22 cellular contexts compared by ENCODE assay signal in genomic region chr20:60202046-60202445, GRCh38.
DNase-seq lines count a peak whose midpoint lies in the region; ATAC-seq, FAIRE-seq and TF ChIP-seq lines count a peak whose summit lies in the region.
"Had no signal": no experiment of that assay in that cellular context is flagged by ENCODE, and none has a peak within 500 bp of the region (broad histone marks: within the 10 kb centered on the region; RNA-seq: fewer than 3 reads in every experiment).

No MANE protein-coding gene starts in this region.

- H3K27ac ChIP-seq in right atrium auricular region: no peak overlapping the region
- no peak overlapping the region for H3K27ac ChIP-seq in right cardiac atrium (ENCODE audit: low read length)

- no peaks in the 10 kb centered on the region for H3K27me3 ChIP-seq in right atrium auricular region
- no peaks in the 10 kb centered on the region for H3K27me3 ChIP-seq in bronchial epithelial cell (ENCODE audit: control insufficient read depth, insufficient read depth, low read length)
- no peaks in the 10 kb centered on the region for H3K27me3 ChIP-seq in right cardiac atrium (ENCODE audit: control insufficient read depth, insufficient read depth)

- intact Hi-C loops in Right ventricle myocardium inferior (cut with DNase I) (loop anchor here (10.0 kb wide), 1 partner anchor 257 kb away; the partner anchor contains the start of genes FAM217B and PPP1R3D), right cardiac atrium (cut with DNase I) (loop anchor here in 1 of 4 donors (10.0 kb wide), 1 partner anchor 147 kb away; no protein-coding TSS in a partner anchor)

- H3K4me1 ChIP-seq in right atrium auricular region: no peaks in the 10 kb centered on the region
- H3K4me1 ChIP-seq in right cardiac atrium (ENCODE audit: control insufficient read depth, insufficient read depth, low read length): no peaks in the 10 kb centered on the region

- H3K36me3 ChIP-seq in right atrium auricular region (no peaks in the 10 kb centered on the region), bronchial epithelial cell (ENCODE audit: control insufficient read depth, insufficient read depth, low read length) (no peaks in the 10 kb centered on the region)

- H3K9me3 ChIP-seq in right atrium auricular region: peaks cover 0 to 12% of the 10 kb centered on the region in 2 donors
- no peaks in the 10 kb centered on the region for H3K9me3 ChIP-seq in right cardiac atrium (ENCODE audit: control insufficient read depth, low read length)

- H3K4me3 ChIP-seq in right atrium auricular region (no peak overlapping the region), bronchial epithelial cell (ENCODE audit: low read depth, low read length) (no peak overlapping the region), right cardiac atrium (ENCODE audit: low read length) (no peak overlapping the region)
- H3K4me3 ChIP-seq: GM23338 had no signal

- in situ Hi-C loops in GM13976 (cut with MboI; ENCODE audit: low sequenced_read_pairs, unreplicated experiment): no loop called here

- no peak for FAIRE-seq in bronchial epithelial cell (lab: Jason Lieb, UNC)
- FAIRE-seq: GM19239, HepG2, RCC 7860 had no signal

- no peak for TF ChIP-seq CTCF in right atrium auricular region (IDR thresholded peaks at IDR 0.05)
- TF ChIP-seq CTCF in bronchial epithelial cell (IDR thresholded peaks at IDR 0.05; ENCODE audit: insufficient read depth, low read length, severe bottlenecking): no peak
- no peak for TF ChIP-seq CTCF in GM13976 (IDR thresholded peaks at IDR 0.05; ENCODE audit: borderline replicate concordance, control extremely low read depth, extremely low read depth, insufficient read depth, missing control alignments)

- WGBS in right cardiac atrium: 47% methylated on average over 5 of the region's 5 CpGs

- ATAC-seq in Right ventricle myocardium inferior (peak; percentile 90), right cardiac atrium (peak; percentile 40 to 83)
- ATAC-seq: GM23338, HepG2 had no signal

- DNase-seq in Right ventricle myocardium inferior (ENCODE audit: missing footprints) (no peak), right atrium auricular region (ENCODE audit: low spot score) (no peak), bronchial epithelial cell (ENCODE audit: low read depth) (peak; percentile 17), right cardiac atrium (no peak), DMS153 treated with DMSO at 0.1 percent for 48 hours (lab: John Stamatoyannopoulos, UW; ENCODE audit: unreplicated experiment) (no peak), SIG-M5 (lab: John Stamatoyannopoulos, UW) (no peak), GM13976 (ENCODE audit: low spot score) (no peak), NCI-H2029 (lab: John Stamatoyannopoulos, UW) (no peak)
- DNase-seq: 8988T; DMS 273 treated with DMSO at 0.1 percent for 48 hours; GF-D8; KBM-7; MV-4-11; NCI-H1694 treated with DMSO at 0.1 percent for 48 hours; NCI-H2107; NCI-H510A; NCI-H748 treated with DMSO at 0.1 percent for 48 hours; NK-92 treated with Interleukin-12 subunit alpha and Interleukin-12 subunit beta, amount 100 ng/mL, for 24 hours had no signal
